8 cellular contexts compared by ENCODE assay signal in the genomic region with DNA sequence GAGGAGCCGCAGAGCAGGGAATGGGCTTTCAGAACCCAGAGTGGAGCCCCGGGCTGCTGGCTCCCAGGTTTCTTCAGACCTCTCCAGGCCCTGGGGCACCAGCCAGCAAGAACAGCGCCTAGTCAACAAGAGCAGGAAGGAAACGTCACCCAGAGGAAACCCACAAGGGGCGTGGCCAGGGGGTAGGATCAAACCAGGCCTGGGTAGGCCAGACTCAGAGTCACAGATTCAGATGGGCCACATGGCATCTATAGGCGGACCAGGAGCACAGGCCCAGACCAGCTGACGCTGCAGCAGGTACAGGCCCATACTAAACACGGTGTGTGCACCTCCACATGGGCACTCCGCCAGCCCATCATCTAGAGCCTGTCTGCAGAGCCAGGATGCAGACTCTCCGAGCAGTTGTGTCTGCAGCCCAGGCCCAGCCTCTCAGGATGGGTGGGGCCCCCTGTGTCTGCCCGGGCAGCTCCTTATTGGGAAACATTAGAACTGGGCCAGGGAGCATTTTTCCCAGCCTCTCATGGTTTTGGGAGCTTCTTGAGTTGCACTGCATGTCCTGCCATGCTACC. TPM values are rescaled to one million over a fixed set of nuclear protein-coding genes. Genes with fewer than 3 reads are reported as not detected.
A peak's percentile ranks its signal among the peaks of the same experiment; 100 is the strongest.
DNase-seq lines count a peak whose midpoint lies in the region; ATAC-seq and TF ChIP-seq lines count a peak whose summit lies in the region.

A gene (minus strand): TSS at position 127 of the 569 bp plus-strand sequence. CDS start 552 bp downstream, outside the sequence.

- DNase-seq in GM13977 (ENCODE audit: low spot score): peak; percentile 87
- DNase-seq in NCI-H2171 (lab: John Stamatoyannopoulos, UW): peak; percentile 16
- DNase-seq in activated CD4-positive, alpha-beta memory T cell treated with anti-CD3 and anti-CD28 coated beads for 36 hours: peak; percentile 98
- peak; percentile 85 to 89 for DNase-seq in stimulated activated CD8-positive, alpha-beta memory T cell treated with anti-CD3 and anti-CD28 coated beads, Interleukin-2, amount 100 ng/mL, for 1 hour (ENCODE audit: low read depth in 2 of 2)
- no peak for DNase-seq in WERI-Rb-1

- WGBS in mesodermal cell (ENCODE audit: insufficient coverage in 2 of 2), 2 experiments: 74 to 75% methylated on average over 10 to 11 of the region's 11 CpGs

- H3K36me3 ChIP-seq in duodenal mucosa (ENCODE audit: control insufficient read depth in 1 of 2, insufficient read depth in 2 of 2, low read length in 2 of 2) (peaks cover 0 to 6% of the 10 kb centered on the region in 2 donors), mesodermal cell (ENCODE audit: control insufficient read depth, insufficient read depth, low read length) (peaks cover 3% of the 10 kb centered on the region), WERI-Rb-1 (no peaks in the 10 kb centered on the region)

- H3K4me3 Mint-ChIP-seq in activated CD4-positive, alpha-beta memory T cell treated with anti-CD3 and anti-CD28 coated beads for 36 hours: peak within 1 kb of the TSS; percentile 96

- H3K36me3 Mint-ChIP-seq in activated CD4-positive, alpha-beta memory T cell treated with anti-CD3 and anti-CD28 coated beads for 36 hours: peaks cover 26% of the 10 kb centered on the region

- H3K4me3 ChIP-seq in duodenal mucosa (ENCODE audit: low read depth in 1 of 2, low read length in 2 of 2): peak within 1 kb of the TSS; percentile 66 to 75
- no peak within 1 kb of the TSS for H3K4me3 ChIP-seq in mesodermal cell (ENCODE audit: extremely low read depth, insufficient read depth, low read length, poor library complexity, severe bottlenecking)
- H3K4me3 ChIP-seq in WERI-Rb-1 (ENCODE audit: low read depth, low read length): no peak within 1 kb of the TSS

- ATAC-seq in HG02610 (IDR thresholded peaks at IDR 0.05; ENCODE audit: unreplicated experiment): peak; percentile 83

- H3K27ac ChIP-seq in duodenal mucosa (ENCODE audit: low read depth, low read length) (peak within 1 kb of the TSS; percentile 41), mesodermal cell (ENCODE audit: low read depth, low read length, severe bottlenecking) (peak within 1 kb of the TSS; percentile 64), WERI-Rb-1 (no peak within 1 kb of the TSS)

- H3K27me3 Mint-ChIP-seq in activated CD4-positive, alpha-beta memory T cell treated with anti-CD3 and anti-CD28 coated beads for 36 hours: no peaks in the 10 kb centered on the region

- CTCF ChIA-PET in activated CD4-positive, alpha-beta memory T cell treated with anti-CD3 and anti-CD28 coated beads for 36 hours (lab: Charles Lee): interaction anchor here (1.0 to 4.6 kb wide), 5 partner anchors 10 to 1439 kb away, joined by 3 to 21 read pairs (median 7); a partner anchor contains a TSS

- H3K9me3 ChIP-seq in duodenal mucosa (ENCODE audit: control insufficient read depth in 1 of 2, low read length in 2 of 2) (no peaks in the 10 kb centered on the region), mesodermal cell (ENCODE audit: control insufficient read depth, low read length) (no peaks in the 10 kb centered on the region), WERI-Rb-1 (ENCODE audit: severe bottlenecking) (no peaks in the 10 kb centered on the region)

- H3K9me3 Mint-ChIP-seq in activated CD4-positive, alpha-beta memory T cell treated with anti-CD3 and anti-CD28 coated beads for 36 hours: no peaks in the 10 kb centered on the region

- H3K9ac ChIP-seq in duodenal mucosa (ENCODE audit: low read depth in 1 of 2, low read length in 2 of 2): peak within 1 kb of the TSS; percentile 58 to 70

- intact Hi-C loops in activated CD4-positive, alpha-beta memory T cell treated with anti-CD3 and anti-CD28 coated beads for 36 hours (cut with micrococcal nuclease): loop anchor here (1.0 to 10.0 kb wide), 5 partner anchors 98 to 1430 kb away; a partner anchor contains a TSS

- TF ChIP-seq CTCF in GM13977 (IDR thresholded peaks at IDR 0.05; ENCODE audit: extremely low read depth, insufficient read depth, missing control alignments) (no peak), WERI-Rb-1 (IDR thresholded peaks at IDR 0.05; ENCODE audit: low read depth, low read length) (no peak)

- POLR2A ChIA-PET in activated CD4-positive, alpha-beta memory T cell treated with anti-CD3 and anti-CD28 coated beads for 36 hours (lab: Charles Lee): no interaction called here

- peaks cover 0 to 5% of the 10 kb centered on the region in 2 donors for H3K27me3 ChIP-seq in duodenal mucosa (ENCODE audit: control insufficient read depth in 1 of 2, insufficient read depth in 2 of 2, low read length in 2 of 2)
- no peaks in the 10 kb centered on the region for H3K27me3 ChIP-seq in WERI-Rb-1 (ENCODE audit: insufficient read depth, low read depth, severe bottlenecking)

- in situ Hi-C loops in GM13977 (cut with MboI; ENCODE audit: low pct_unique_long_range_greater_than_20kb, low sequenced_read_pairs, unreplicated experiment): loop anchor here (10.0 kb wide), 1 partner anchor 850 kb away; a partner anchor contains a TSS

- H3K4me1 ChIP-seq in duodenal mucosa (ENCODE audit: control insufficient read depth in 1 of 2, insufficient read depth in 2 of 2, low read length in 2 of 2) (peaks cover 21 to 45% of the 10 kb centered on the region in 2 donors), mesodermal cell (ENCODE audit: control insufficient read depth, insufficient read depth, low read length, poor library complexity, severe bottlenecking) (peaks cover 9% of the 10 kb centered on the region)

- H3K4me1 Mint-ChIP-seq in activated CD4-positive, alpha-beta memory T cell treated with anti-CD3 and anti-CD28 coated beads for 36 hours (ENCODE audit: low read depth): peaks cover 67% of the 10 kb centered on the region

- peak within 1 kb of the TSS; percentile 96 for H3K27ac Mint-ChIP-seq in activated CD4-positive, alpha-beta memory T cell treated with anti-CD3 and anti-CD28 coated beads for 36 hours

RNA-seq across cellular contexts. Expression of the gene that starts here (rescaled TPM):
- total RNA-seq in activated CD4-positive, alpha-beta memory T cell treated with anti-CD3 and anti-CD28 coated beads for 36 hours: 10 to 100 TPM; 39.9 to 45.0 TPM
- 86.8 TPM for polyA plus RNA-seq in mesodermal cell (2013, experiment 1 of 2)
- polyA plus RNA-seq in mesodermal cell (2013, experiment 2 of 2): 58.8 TPM

Comparison
In these comparisons a context has a peak if more than half of its experiments do, and no peak if none do; other contexts are left out.
1. H3K4me3 ChIP-seq: peak in duodenal mucosa (2 of 2); none in mesodermal cell (single experiment) and WERI-Rb-1 (single experiment).